Comparison of ENCODE assay signal across 1 cellular context in genomic region chr16:72915331-72915730, GRCh38.
TF ChIP-seq lines count a peak whose summit lies in the region.

No MANE protein-coding gene starts in this region.

TF ChIP-seq in HepG2, 621 proteins besides CTCF, POLR2A, EP300 and RAD21 (continued from another document):
- TF ChIP-seq ZBTB40 (IDR thresholded peaks at IDR 0.05) (no peak), ZBTB40 (CRISPR knock-in tag; IDR thresholded peaks at IDR 0.05) (no peak)
